16 cellular contexts compared by ENCODE assay signal in genomic region chr9:93299418-93300174, GRCh38.
DNase-seq lines count a peak whose midpoint lies in the region; ATAC-seq and TF ChIP-seq lines count a peak whose summit lies in the region.
"Had no signal": no experiment of that assay in that cellular context is flagged by ENCODE, and none has a peak within 500 bp of the region (broad histone marks: within the 10 kb centered on the region; RNA-seq: fewer than 3 reads in every experiment).

No MANE protein-coding gene starts in this region.

- H3K4me1 ChIP-seq in suprapubic skin: peaks cover 19% of the 10 kb centered on the region
- H3K4me1 ChIP-seq: breast epithelium had no signal

- H3K36me3 ChIP-seq in H7 (replicated peaks; ENCODE audit: control insufficient read depth, insufficient read depth, low read length): peaks cover 3% of the 10 kb centered on the region; the same call in 1 of the 2 replicates
- H3K36me3 ChIP-seq in suprapubic skin: no peaks in the 10 kb centered on the region
- H3K36me3 ChIP-seq: breast epithelium, MG63 had no signal

- H3K4me3 ChIP-seq in H7 (ENCODE audit: insufficient read depth, low read depth, low read length) (no peak overlapping the region), coronary artery (no peak overlapping the region), suprapubic skin (no peak overlapping the region)
- H3K4me3 ChIP-seq: breast epithelium, MG63 had no signal

- H3K27me3 ChIP-seq in H7 (ENCODE audit: control insufficient read depth, insufficient read depth, low read length) (no peaks in the 10 kb centered on the region), suprapubic skin (no peaks in the 10 kb centered on the region)
- H3K27me3 ChIP-seq: breast epithelium, MG63 had no signal

- no peak for TF ChIP-seq EP300 in suprapubic skin (IDR thresholded peaks at IDR 0.05)

- H3K27ac ChIP-seq in coronary artery: no peak overlapping the region
- H3K27ac ChIP-seq in suprapubic skin: no peak overlapping the region
- H3K27ac ChIP-seq: breast epithelium, C4-2B had no signal

- ATAC-seq in left lobe of liver (peak; percentile 58), HG02870 (IDR thresholded peaks at IDR 0.05; ENCODE audit: unreplicated experiment) (no peak), GM18517 (IDR thresholded peaks at IDR 0.05; ENCODE audit: unreplicated experiment) (no peak)
- ATAC-seq: activated CD4-positive, CD25-positive, alpha-beta regulatory T cell treated with anti-CD3 and anti-CD28 coated beads, Interleukin-2, amount 50 U/mL, for 24 hours; effector memory CD8-positive, alpha-beta T cell had no signal

- no peak for TF ChIP-seq CTCF in coronary artery (IDR thresholded peaks at IDR 0.05)
- no peak for TF ChIP-seq CTCF in suprapubic skin (IDR thresholded peaks at IDR 0.05)

- peak; percentile 60 for DNase-seq in H7
- DNase-seq in coronary artery (ENCODE audit: low spot score): peak; percentile 46
- no peak for DNase-seq in left lobe of liver (ENCODE audit: low spot score)
- peak; percentile 44 to 48 for DNase-seq in suprapubic skin (ENCODE audit: low spot score in 2 of 2)
- DNase-seq in HT-29 (ENCODE audit: low spot score): no peak
- DNase-seq: activated naive CD8-positive, alpha-beta T cell treated with anti-CD3 and anti-CD28 coated beads for 36 hours; effector memory CD8-positive, alpha-beta T cell; MG63; NCI-H2029 treated with DMSO at 0.1 percent for 48 hours; occipital lobe; stimulated activated naive CD4-positive, alpha-beta T cell treated with Interleukin-2 at 50 U/mL for 16 hours had no signal

- TF ChIP-seq POLR2A in suprapubic skin (IDR thresholded peaks at IDR 0.05): no peak

- no peaks in the 10 kb centered on the region for H3K9me3 ChIP-seq in suprapubic skin
- H3K9me3 ChIP-seq: breast epithelium, MG63 had no signal

- WGBS in suprapubic skin: 83% methylated on average over 22 of the region's 26 CpGs

Comparison
In these comparisons a context has a peak if more than half of its experiments do, and no peak if none do; other contexts are left out.
1. DNase-seq: peak in H7 (single experiment), coronary artery (single experiment) and suprapubic skin (2 of 2); none in left lobe of liver (single experiment) and HT-29 (single experiment).